In genomic region chr17:7834891-7835817, GRCh38 we compare ENCODE assay signal across 8 cellular contexts. TPM values are rescaled to one million over a fixed set of nuclear protein-coding genes. Genes with fewer than 3 reads are reported as not detected.
DNase-seq lines count a peak whose midpoint lies in the region; ATAC-seq and TF ChIP-seq lines count a peak whose summit lies in the region.

No MANE protein-coding gene starts in this region.

- no peak; a peak in 2 of 4 replicates for TF ChIP-seq EP300 in SK-N-SH (IDR thresholded peaks at IDR 0.05; ENCODE audit: borderline replicate concordance in 1 of 2, low read depth in 1 of 2, low read length in 1 of 2)

- WGBS in SK-N-SH (ENCODE audit: low lambda C conversion rate): under 1% methylated on average over 43 of the region's 75 CpGs

- H3F3A ChIP-seq in SK-N-SH (replicated peaks; ENCODE audit: insufficient read depth): peaks cover 25% of the 10 kb centered on the region

- peak; percentile 36 for ATAC-seq in HG02571 (IDR thresholded peaks at IDR 0.05; ENCODE audit: unreplicated experiment)

- peak overlapping the region; percentile 99 for H3K9ac ChIP-seq in SK-N-SH

- H3K9me2 ChIP-seq in SK-N-SH: no peaks in the 10 kb centered on the region

- H4K20me1 ChIP-seq in SK-N-SH (ENCODE audit: insufficient read depth): peaks cover 17% of the 10 kb centered on the region

- TF ChIP-seq RAD21 in SK-N-SH (IDR thresholded peaks at IDR 0.05; ENCODE audit: low read length): peak; percentile 75

- H3K36me3 Mint-ChIP-seq in activated naive CD4-positive, alpha-beta T cell treated with anti-CD3 and anti-CD28 coated beads, Interleukin-2, amount 50 U/mL, for 24 hours: no peaks in the 10 kb centered on the region

- peak overlapping the region; percentile 94; the same call in 1 of the 2 replicates for H2AFZ ChIP-seq in SK-N-SH (ENCODE audit: low read depth)

- peak; percentile 77 for TF ChIP-seq CTCF in SK-N-SH (IDR thresholded peaks at IDR 0.05)

- peaks cover 7% of the 10 kb centered on the region; the same call in 1 of the 2 replicates for H3K27me3 ChIP-seq in SK-N-SH (ENCODE audit: insufficient read depth)

- H3K9me3 ChIP-seq in SK-N-SH: no peaks in the 10 kb centered on the region

- CTCF ChIA-PET in SK-N-SH (lab: Yijun Ruan, JAX): interaction anchor here (0.6 to 6.5 kb wide), 32 partner anchors 9 to 246 kb away, joined by 3 to 79 read pairs (median 4); partner anchors contain the start of genes CYB5D1, DNAH2, NAA38 and TMEM88

- H3K27ac Mint-ChIP-seq in activated naive CD4-positive, alpha-beta T cell treated with anti-CD3 and anti-CD28 coated beads, Interleukin-2, amount 50 U/mL, for 24 hours: peak overlapping the region; percentile 84

- H3K4me2 ChIP-seq in SK-N-SH: peak overlapping the region; percentile 99

- POLR2A ChIA-PET in SK-N-SH (lab: Yijun Ruan, JAX): interaction anchor here (0.7 to 3.2 kb wide), 6 partner anchors 9 to 286 kb away, joined by 3 to 19 read pairs (median 4); partner anchors contain the start of genes CHD3, CYB5D1, NAA38 and TNFSF12

- peak overlapping the region; percentile 98 to 99 for H3K27ac ChIP-seq in SK-N-SH (ENCODE audit: low read depth in 2 of 2, low read length in 1 of 2)

- peak overlapping the region; percentile 88 for H3K4me3 Mint-ChIP-seq in activated naive CD4-positive, alpha-beta T cell treated with anti-CD3 and anti-CD28 coated beads, Interleukin-2, amount 50 U/mL, for 24 hours

- H3K4me1 ChIP-seq in SK-N-SH (ENCODE audit: control insufficient read depth in 1 of 2, insufficient read depth in 2 of 2, low read depth in 1 of 2, low read length in 1 of 2): peaks cover 21 to 26% of the 10 kb centered on the region in 2 experiments

- peak overlapping the region; percentile 90 to 97 for H3K4me3 ChIP-seq in SK-N-SH (ENCODE audit: low read depth in 2 of 2, low read length in 1 of 2)

- DNase-seq in GDM1 (lab: John Stamatoyannopoulos, UW): peak; percentile 96
- peak; percentile 94 for DNase-seq in NCI-H1092 treated with DMSO at 0.1 percent for 48 hours (lab: John Stamatoyannopoulos, UW)
- DNase-seq in SK-N-SH: peak; percentile 92
- DNase-seq in germinal center (ENCODE audit: low spot score): peak; percentile 91
- peak; percentile 84 for DNase-seq in non-pigmented ciliary epithelial cell (ENCODE audit: low read depth)
- peak; percentile 96 for DNase-seq in superior temporal gyrus (ENCODE audit: extremely low spot score)

- H3K4me1 Mint-ChIP-seq in activated naive CD4-positive, alpha-beta T cell treated with anti-CD3 and anti-CD28 coated beads, Interleukin-2, amount 50 U/mL, for 24 hours: peaks cover 45% of the 10 kb centered on the region

- no peaks in the 10 kb centered on the region for H3K27me3 Mint-ChIP-seq in activated naive CD4-positive, alpha-beta T cell treated with anti-CD3 and anti-CD28 coated beads, Interleukin-2, amount 50 U/mL, for 24 hours

- H3K36me3 ChIP-seq in SK-N-SH (replicated peaks in 1 of 2; ENCODE audit: control insufficient read depth in 1 of 2, insufficient read depth in 2 of 2, low read length in 1 of 2): peaks cover 0 to 5% of the 10 kb centered on the region in 2 experiments

- H3K9me3 Mint-ChIP-seq in activated naive CD4-positive, alpha-beta T cell treated with anti-CD3 and anti-CD28 coated beads, Interleukin-2, amount 50 U/mL, for 24 hours: no peaks in the 10 kb centered on the region

- peaks cover 32% of the 10 kb centered on the region for H3K79me2 ChIP-seq in SK-N-SH (ENCODE audit: insufficient read depth)

TF ChIP-seq in SK-N-SH, 30 proteins besides CTCF, POLR2A, EP300 and RAD21 (continues in another document):
- TF ChIP-seq CHD2 (IDR thresholded peaks at IDR 0.05; ENCODE audit: low read length, partially characterized antibody) (peak; percentile 93), MXI1 (IDR thresholded peaks at IDR 0.05; ENCODE audit: low read depth, low read length) (peak; percentile 98), IRF3 (IDR thresholded peaks at IDR 0.05; ENCODE audit: low read depth, low read length) (peak; percentile 13; the same call in 1 of the 2 replicates), REST (IDR thresholded peaks at IDR 0.05; ENCODE audit: low read depth, low read length) (no peak), FOXJ3 (CRISPR knock-in tag; IDR thresholded peaks at IDR 0.05) (peak; percentile 56; the same call in 1 of the 2 replicates), SMC3 (IDR thresholded peaks at IDR 0.05; ENCODE audit: low read depth, low read length) (peak; percentile 78), EZH2phosphoT487 (IDR thresholded peaks at IDR 0.05; ENCODE audit: borderline replicate concordance, low read depth) (no peak), USF1 (IDR thresholded peaks at IDR 0.05; ENCODE audit: borderline replicate concordance, low read depth) (peak; percentile 35; the same call in 1 of the 2 replicates), FOXM1 (IDR thresholded peaks at IDR 0.05; ENCODE audit: low read depth) (no peak), RXRA (IDR thresholded peaks at IDR 0.05; ENCODE audit: borderline replicate concordance, low read depth) (no peak), USF2 (IDR thresholded peaks at IDR 0.05; ENCODE audit: borderline replicate concordance, low read depth, low read length) (no peak)

RNA-seq across cellular contexts. Expression of gene KDM6B, which starts 1.1 kb away (rescaled TPM):
- 1.4 and 2.6 TPM in 2 replicates for polyA plus RNA-seq in SK-N-SH (2012; rRNA removed)
- polyA plus RNA-seq in SK-N-SH (2012; cell fraction: cytosol; rRNA removed): 1.5 and 2.1 TPM in 2 replicates
- polyA plus RNA-seq in SK-N-SH (2012; cell fraction: nucleus; rRNA removed): 12.6 and 12.7 TPM in 2 replicates

RNA-seq across cellular contexts. Expression of gene TMEM88, which starts 19.7 kb away (rescaled TPM):
- polyA plus RNA-seq in SK-N-SH (2012; rRNA removed): 0.83 and 1.2 TPM in 2 replicates
- 0.18 and 0.53 TPM in 2 replicates for polyA plus RNA-seq in SK-N-SH (2012; cell fraction: cytosol; rRNA removed)
- 10.9 and 14.0 TPM in 2 replicates for polyA plus RNA-seq in SK-N-SH (2012; cell fraction: nucleus; rRNA removed)

RNA-seq across cellular contexts. Expression of gene NAA38, which starts 22.2 kb away (rescaled TPM):
- 133 and 202 TPM in 2 replicates for polyA plus RNA-seq in SK-N-SH (2012; rRNA removed)
- 105 and 121 TPM in 2 replicates for polyA plus RNA-seq in SK-N-SH (2012; cell fraction: cytosol; rRNA removed)
- 74.0 and 122 TPM in 2 replicates for polyA plus RNA-seq in SK-N-SH (2012; cell fraction: nucleus; rRNA removed)

RNA-seq across cellular contexts. Expression of gene CYB5D1, which starts 22.6 kb away (rescaled TPM):
- polyA plus RNA-seq in SK-N-SH (2012; rRNA removed): 8.8 and 9.8 TPM in 2 replicates
- polyA plus RNA-seq in SK-N-SH (2012; cell fraction: cytosol; rRNA removed): 8.5 and 9.4 TPM in 2 replicates
- polyA plus RNA-seq in SK-N-SH (2012; cell fraction: nucleus; rRNA removed): 11.6 and 16.8 TPM in 2 replicates

RNA-seq across cellular contexts. Expression of gene CHD3, which starts 53.4 kb away (rescaled TPM):
- 55.2 and 56.2 TPM in 2 replicates for polyA plus RNA-seq in SK-N-SH (2012; rRNA removed)
- 26.4 and 34.7 TPM in 2 replicates for polyA plus RNA-seq in SK-N-SH (2012; cell fraction: cytosol; rRNA removed)
- 200 and 219 TPM in 2 replicates for polyA plus RNA-seq in SK-N-SH (2012; cell fraction: nucleus; rRNA removed)

Comparison
In these comparisons a context has a peak if more than half of its experiments do, and no peak if none do; other contexts are left out.
1. Peak in every context shown above with its lines: DNase-seq, ATAC-seq, H3K4me3 ChIP-seq and H3K27ac ChIP-seq.